In the genomic region with DNA sequence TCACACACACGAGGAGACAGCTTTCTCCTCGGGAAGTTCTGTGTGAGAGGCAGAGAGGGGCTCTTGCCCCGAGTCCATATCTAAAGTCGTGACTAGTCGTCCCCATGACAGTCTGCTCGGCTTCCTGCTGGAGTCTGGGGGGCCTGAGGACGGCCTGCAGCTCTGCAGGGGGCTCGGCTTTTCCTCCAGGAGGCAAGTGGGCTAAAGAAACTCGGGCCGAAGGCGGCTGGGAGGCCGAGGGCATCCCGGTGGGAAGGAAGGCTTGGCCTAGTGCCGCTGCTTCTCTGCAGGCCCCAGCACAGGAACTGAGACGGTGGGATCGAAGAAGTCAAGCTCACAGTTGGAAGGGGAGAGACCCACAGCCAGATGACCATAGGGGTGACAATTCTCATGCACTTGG, we compare ENCODE assay signal across 20 cellular contexts. TPM values are rescaled to one million over a fixed set of nuclear protein-coding genes. Genes with fewer than 3 reads are reported as not detected.
A peak's percentile ranks its signal among the peaks of the same experiment; 100 is the strongest.
DNase-seq lines count a peak whose midpoint lies in the region; ATAC-seq, FAIRE-seq and TF ChIP-seq lines count a peak whose summit lies in the region.
"Had no signal": no experiment of that assay in that cellular context is flagged by ENCODE, and none has a peak within 500 bp of the region (broad histone marks: within the 10 kb centered on the region; RNA-seq: fewer than 3 reads in every experiment).

No MANE protein-coding gene starts in this region.

- TF ChIP-seq POLR2A in H1 (IDR thresholded peaks at IDR 0.05; ENCODE audit: control extremely low read depth in 1 of 2, low read depth in 2 of 2, low read length in 2 of 2), result no peak

- H3K4me2 ChIP-seq in H1 (ENCODE audit: insufficient read depth in 1 of 2, low read depth in 2 of 2, low read length in 2 of 2), result no peak overlapping the region
- H3K4me2 ChIP-seq in neural progenitor cell, result no peak overlapping the region
- H3K4me2 ChIP-seq: PC-9 had no signal

- peaks cover 0 to 6% (median 2%) of the 10 kb centered on the region in 4 experiments; a peak in 3 of 7 replicates for H3K4me1 ChIP-seq in H1 (replicated peaks in 1 of 4; ENCODE audit: control insufficient read depth in 3 of 4, insufficient read depth in 4 of 4, low read length in 3 of 4)
- H3K4me1 ChIP-seq in neural progenitor cell, result peaks cover 3% of the 10 kb centered on the region
- peaks cover 26% of the 10 kb centered on the region for H3K4me1 ChIP-seq in thymus (ENCODE audit: control insufficient read depth, insufficient read depth, low read length)

- no peak overlapping the region for H4K5ac ChIP-seq in H1 (ENCODE audit: insufficient read length, low read depth, low read length)

- no peak for FAIRE-seq in H1 (lab: Jason Lieb, UNC)
- FAIRE-seq: A204.1, GM12892 had no signal

- H3K36me3 Mint-ChIP-seq in activated naive CD8-positive, alpha-beta T cell treated with anti-CD3 and anti-CD28 coated beads, Interleukin-2, amount 10 ng/mL, durations not matched to agents 7 days and 5 days, result no peaks in the 10 kb centered on the region
- no peaks in the 10 kb centered on the region for H3K36me3 Mint-ChIP-seq in activated naive CD8-positive, alpha-beta T cell treated with anti-CD3 and anti-CD28 coated beads for 36 hours
- no peaks in the 10 kb centered on the region for H3K36me3 Mint-ChIP-seq in neural progenitor cell

- no peak overlapping the region for H2BK20ac ChIP-seq in H1 (ENCODE audit: low read length)

- H2BK5ac ChIP-seq in H1 (ENCODE audit: low read depth, low read length), result no peak overlapping the region

- no peak for TF ChIP-seq EP300 in H1 (IDR thresholded peaks at IDR 0.05; ENCODE audit: borderline replicate concordance in 1 of 2, low read depth in 2 of 2, low read length in 2 of 2)

- H3K4me3 ChIP-seq in H1 (ENCODE audit: extremely low read depth in 1 of 4, insufficient read depth in 2 of 4, low read depth in 3 of 4, low read length in 4 of 4) (no peak overlapping the region), neural progenitor cell (no peak overlapping the region), thymus (ENCODE audit: low read length) (no peak overlapping the region)
- H3K4me3 ChIP-seq: MG63, PC-9 had no signal

- no peak overlapping the region for H2AK5ac ChIP-seq in H1 (ENCODE audit: low read depth, low read length)

- H3K79me2 ChIP-seq in H1 (ENCODE audit: control insufficient read depth in 1 of 2, insufficient read depth in 2 of 2, low read length in 2 of 2), result no peaks in the 10 kb centered on the region
- no peaks in the 10 kb centered on the region for H3K79me2 ChIP-seq in neural progenitor cell (ENCODE audit: low read depth)

- H2BK15ac ChIP-seq in H1 (ENCODE audit: low read length), result no peak overlapping the region

- H3K14ac ChIP-seq in H1 (ENCODE audit: insufficient read length), result no peak overlapping the region

- CTCF ChIA-PET in H1 (lab: Charles Lee; ENCODE audit: partially characterized antibody), result interaction anchor here (0.6 to 2.2 kb wide), 7 partner anchors 8 to 508 kb away, joined by 3 to 6 read pairs (median 3); partner anchors contain the start of gene MELTF

- no peaks in the 10 kb centered on the region for H3K9me3 ChIP-seq in H1 (ENCODE audit: insufficient read depth in 2 of 2, low read depth in 1 of 2, low read length in 1 of 2)
- H3K9me3 ChIP-seq in neural progenitor cell (ENCODE audit: low read depth), result no peaks in the 10 kb centered on the region
- no peaks in the 10 kb centered on the region for H3K9me3 ChIP-seq in thymus (ENCODE audit: control insufficient read depth)

- H2BK12ac ChIP-seq in H1 (ENCODE audit: low read depth, low read length), result peak overlapping the region; percentile 31; the same call in 1 of the 2 replicates

- H3K4me3 Mint-ChIP-seq in activated naive CD8-positive, alpha-beta T cell treated with anti-CD3 and anti-CD28 coated beads, Interleukin-2, amount 10 ng/mL, durations not matched to agents 7 days and 5 days, result no peak overlapping the region
- no peak overlapping the region for H3K4me3 Mint-ChIP-seq in activated naive CD8-positive, alpha-beta T cell treated with anti-CD3 and anti-CD28 coated beads for 36 hours
- H3K4me3 Mint-ChIP-seq in neural progenitor cell, result no peak overlapping the region
- H3K4me3 Mint-ChIP-seq: CD4-positive, alpha-beta T cell had no signal

- no peak overlapping the region for H2AFZ ChIP-seq in H1 (ENCODE audit: low read length)
- peak overlapping the region; percentile 84 for H2AFZ ChIP-seq in neural progenitor cell (replicated peaks)
- H2AFZ ChIP-seq: PC-9 had no signal

- peaks cover 5% of the 10 kb centered on the region; the same call in 1 of the 2 replicates for H3K23me2 ChIP-seq in H1 (ENCODE audit: low read depth, low read length)

- no peaks in the 10 kb centered on the region for H3K27me3 Mint-ChIP-seq in activated naive CD8-positive, alpha-beta T cell treated with anti-CD3 and anti-CD28 coated beads, Interleukin-2, amount 10 ng/mL, durations not matched to agents 7 days and 5 days
- H3K27me3 Mint-ChIP-seq in activated naive CD8-positive, alpha-beta T cell treated with anti-CD3 and anti-CD28 coated beads for 36 hours, result no peaks in the 10 kb centered on the region
- H3K27me3 Mint-ChIP-seq in neural progenitor cell (ENCODE audit: insufficient read depth, low read depth), result peaks cover 3% of the 10 kb centered on the region
- H3K27me3 Mint-ChIP-seq: CD4-positive, alpha-beta T cell had no signal

- H3K36me3 ChIP-seq in H1 (ENCODE audit: control insufficient read depth in 2 of 4, insufficient read depth in 4 of 4, low read length in 3 of 4) (no peaks in the 10 kb centered on the region), neural progenitor cell (no peaks in the 10 kb centered on the region), thymus (ENCODE audit: control insufficient read depth, insufficient read depth) (no peaks in the 10 kb centered on the region)
- H3K36me3 ChIP-seq: MG63 had no signal

- no peak overlapping the region; a peak in 1 of 7 replicates for H3K9ac ChIP-seq in H1 (replicated peaks in 1 of 4; ENCODE audit: extremely low read depth in 1 of 4, low read depth in 3 of 4, low read length in 3 of 4)
- H3K9ac ChIP-seq in neural progenitor cell, result no peak overlapping the region

- H4K8ac ChIP-seq in H1 (ENCODE audit: extremely low read depth, insufficient read depth, low read length), result no peak overlapping the region

- no peak overlapping the region for H4K91ac ChIP-seq in H1 (replicated peaks; ENCODE audit: insufficient read length, low read length)

- no peak for TF ChIP-seq CTCF in H1 (IDR thresholded peaks at IDR 0.05; ENCODE audit: control extremely low read depth in 1 of 3, insufficient read depth in 1 of 3, low read depth in 1 of 3, low read length in 3 of 3)
- no peak for TF ChIP-seq CTCF in neural progenitor cell (IDR thresholded peaks at IDR 0.05)

- no peak overlapping the region for H3K4ac ChIP-seq in H1 (replicated peaks; ENCODE audit: insufficient read length, low read depth, low read length)

- H3K27me3 ChIP-seq in H1 (replicated peaks in 1 of 4; ENCODE audit: control insufficient read depth in 3 of 4, extremely low read depth in 1 of 4, insufficient read depth in 3 of 4, low read length in 3 of 4) (no peaks in the 10 kb centered on the region), neural progenitor cell (no peaks in the 10 kb centered on the region), thymus (ENCODE audit: control insufficient read depth, insufficient read depth) (no peaks in the 10 kb centered on the region)
- H3K27me3 ChIP-seq: MG63 had no signal

- no peaks in the 10 kb centered on the region for H3K79me1 ChIP-seq in H1 (ENCODE audit: low read depth, low read length)

- H3K18ac ChIP-seq in H1 (ENCODE audit: extremely low read depth, low read length), result no peak overlapping the region

- TF ChIP-seq RAD21 in H1 (IDR thresholded peaks at IDR 0.05 in 1 of 2, conservative IDR thresholded peaks at IDR 0.05 in 1 of 2; ENCODE audit: low read depth in 2 of 2, low read length in 2 of 2), result no peak

- H3K23ac ChIP-seq in H1 (ENCODE audit: insufficient read length), result no peak overlapping the region

- DNase-seq in activated naive CD8-positive, alpha-beta T cell treated with anti-CD3 and anti-CD28 coated beads, Interleukin-2, amount 10 ng/mL, durations not matched to agents 7 days and 5 days, result peak; percentile 15
- no peak for DNase-seq in activated naive CD8-positive, alpha-beta T cell treated with anti-CD3 and anti-CD28 coated beads for 36 hours
- DNase-seq in H1 (ENCODE audit: low read depth in 1 of 2, low spot score in 2 of 2) (peak in 1 of 2 experiments; percentile 46), neural progenitor cell (ENCODE audit: low spot score) (no peak), NCI-H526 (lab: John Stamatoyannopoulos, UW) (no peak), AG20443 (ENCODE audit: low spot score) (no peak), MV-4-11 (lab: John Stamatoyannopoulos, UW) (no peak)
- DNase-seq: CD4-positive, alpha-beta T cell; DND-41; GDM1; MG63; NCI-H1105; NCI-H187; NCI-H446; NCI-H748 treated with DMSO at 0.1 percent for 48 hours; PC-9 had no signal

- ATAC-seq in activated naive CD8-positive, alpha-beta T cell treated with anti-CD3 and anti-CD28 coated beads, Interleukin-2, amount 10 ng/mL, durations not matched to agents 7 days and 5 days (ENCODE audit: low read depth), result no peak
- ATAC-seq: Right ventricle myocardium inferior had no signal

- H3K27ac Mint-ChIP-seq in activated naive CD8-positive, alpha-beta T cell treated with anti-CD3 and anti-CD28 coated beads, Interleukin-2, amount 10 ng/mL, durations not matched to agents 7 days and 5 days, result no peak overlapping the region
- H3K27ac Mint-ChIP-seq in activated naive CD8-positive, alpha-beta T cell treated with anti-CD3 and anti-CD28 coated beads for 36 hours, result no peak overlapping the region
- H3K27ac Mint-ChIP-seq in neural progenitor cell, result no peak overlapping the region
- H3K27ac Mint-ChIP-seq: CD4-positive, alpha-beta T cell had no signal

- no peaks in the 10 kb centered on the region for H3F3A ChIP-seq in neural progenitor cell (ENCODE audit: low read depth)

- no peak overlapping the region for H3K56ac ChIP-seq in H1 (replicated peaks; ENCODE audit: insufficient read length, low read depth, low read length)

- H2BK120ac ChIP-seq in H1 (replicated peaks; ENCODE audit: low read depth, low read length), result no peak overlapping the region

- H3K4me1 Mint-ChIP-seq in activated naive CD8-positive, alpha-beta T cell treated with anti-CD3 and anti-CD28 coated beads, Interleukin-2, amount 10 ng/mL, durations not matched to agents 7 days and 5 days, result no peaks in the 10 kb centered on the region
- no peaks in the 10 kb centered on the region for H3K4me1 Mint-ChIP-seq in activated naive CD8-positive, alpha-beta T cell treated with anti-CD3 and anti-CD28 coated beads for 36 hours
- H3K4me1 Mint-ChIP-seq in neural progenitor cell, result peaks cover 12% of the 10 kb centered on the region

- peaks cover 0 to 4% of the 10 kb centered on the region in 2 experiments for H4K20me1 ChIP-seq in H1 (replicated peaks in 1 of 2; ENCODE audit: control insufficient read depth in 1 of 2, insufficient read depth in 2 of 2, low read length in 2 of 2)
- H4K20me1 ChIP-seq in neural progenitor cell (ENCODE audit: low read depth), result no peaks in the 10 kb centered on the region

- H3K27ac ChIP-seq in H1 (ENCODE audit: low read depth, low read length) (no peak overlapping the region), neural progenitor cell (no peak overlapping the region), thymus (ENCODE audit: low read depth) (peak overlapping the region; percentile 34)
- H3K27ac ChIP-seq: PC-9 had no signal

- no peaks in the 10 kb centered on the region for H3K9me3 Mint-ChIP-seq in activated naive CD8-positive, alpha-beta T cell treated with anti-CD3 and anti-CD28 coated beads, Interleukin-2, amount 10 ng/mL, durations not matched to agents 7 days and 5 days
- H3K9me3 Mint-ChIP-seq in activated naive CD8-positive, alpha-beta T cell treated with anti-CD3 and anti-CD28 coated beads for 36 hours, result no peaks in the 10 kb centered on the region
- no peaks in the 10 kb centered on the region for H3K9me3 Mint-ChIP-seq in neural progenitor cell
- H3K9me3 Mint-ChIP-seq: CD4-positive, alpha-beta T cell had no signal

- POLR2A ChIA-PET in activated naive CD8-positive, alpha-beta T cell treated with anti-CD3 and anti-CD28 coated beads, Interleukin-2, amount 10 ng/mL, durations not matched to agents 7 days and 5 days (lab: Charles Lee), result no interaction called here
- POLR2A ChIA-PET in H1 (lab: Charles Lee; ENCODE audit: partially characterized antibody), result interaction anchor here (1.2 kb wide), 1 partner anchor 31 kb away, joined by 3 read pairs; no protein-coding TSS in a partner anchor

- WGBS in H1 (ENCODE audit: extremely low coverage in 1 of 2, insufficient coverage in 1 of 2, insufficient read length in 1 of 2, insufficient replicate concordance in 2 of 2, low coverage in 1 of 2, low lambda C conversion rate in 2 of 2, missing lambda C conversion rate in 1 of 2), 2 experiments, result 81% methylated on average over 16 of the region's 16 CpGs; no CpG with 5 or more reads in 1 of the 2 experiments
- 91% methylated on average over 16 of the region's 16 CpGs for WGBS in thymus

RNA-seq across cellular contexts. Expression of gene PIGZ, which starts 25.4 kb away (rescaled TPM):
- total RNA-seq in activated naive CD8-positive, alpha-beta T cell treated with anti-CD3 and anti-CD28 coated beads, Interleukin-2, amount 10 ng/mL, durations not matched to agents 7 days and 5 days, result 1 to 10 TPM; 1.4 TPM
- under 1 TPM; 0.27 to 0.38 TPM for total RNA-seq in activated naive CD8-positive, alpha-beta T cell treated with anti-CD3 and anti-CD28 coated beads for 36 hours
- total RNA-seq in H1 (2021; fragmentation: NEBNext Ultra II Directional; extraction: Animal tissue kit (Norgen Biotek cat#: 25700)), result not detected in 2 replicates
- polyA plus RNA-seq in H1 (2011; rRNA removed) (0.32 and 0.57 TPM in 2 replicates), thymus (3.4 TPM)
- polyA plus RNA-seq in H1 (2011; cell fraction: cytosol; rRNA removed), result 0.30 TPM
- polyA plus RNA-seq in H1 (2011; cell fraction: nucleus; rRNA removed), result 0.83 TPM
- polyA plus RNA-seq in H1 (2012, experiment 1 of 2), result 0.51 to 0.74 TPM (median 0.63 TPM) in 4 replicates
- 0.26 TPM for polyA plus RNA-seq in H1 (2012, experiment 2 of 2)
- polyA plus RNA-seq in H1 (2013, experiment 1 of 2), result 0.22 TPM
- 0.15 TPM for polyA plus RNA-seq in H1 (2013, experiment 2 of 2)
- 0.10 and 1.1 TPM in 2 replicates for polyA minus RNA-seq in H1 (2011; rRNA and poly(A)+ RNA removed)
- 0.37 TPM for polyA minus RNA-seq in H1 (2011; cell fraction: cytosol; rRNA and poly(A)+ RNA removed)
- polyA minus RNA-seq in H1 (2011; cell fraction: nucleus; rRNA and poly(A)+ RNA removed), result not detected
- total RNA-seq in neural progenitor cell (ENCODE audit: low replicate concordance), result 1.2 TPM in 1 of 2 replicates, not detected in the other

RNA-seq across cellular contexts. Expression of gene MELTF, which starts 35.6 kb away (rescaled TPM):
- 1 to 10 TPM; 5.4 to 5.6 TPM for total RNA-seq in activated naive CD8-positive, alpha-beta T cell treated with anti-CD3 and anti-CD28 coated beads, Interleukin-2, amount 10 ng/mL, durations not matched to agents 7 days and 5 days
- total RNA-seq in activated naive CD8-positive, alpha-beta T cell treated with anti-CD3 and anti-CD28 coated beads for 36 hours, result 1 to 10 TPM; 2.7 TPM
- 3.5 and 3.7 TPM in 2 replicates for total RNA-seq in H1 (2021; fragmentation: NEBNext Ultra II Directional; extraction: Animal tissue kit (Norgen Biotek cat#: 25700))
- polyA plus RNA-seq in H1 (2011; rRNA removed) (1.7 and 2.7 TPM in 2 replicates), thymus (3.2 TPM)
- polyA plus RNA-seq in H1 (2011; cell fraction: cytosol; rRNA removed), result 2.2 TPM
- polyA plus RNA-seq in H1 (2011; cell fraction: nucleus; rRNA removed), result 9.6 TPM
- polyA plus RNA-seq in H1 (2012, experiment 1 of 2), result 2.1 to 3.7 TPM (median 3.4 TPM) in 4 replicates
- polyA plus RNA-seq in H1 (2012, experiment 2 of 2), result 1.1 TPM
- 2.9 TPM for polyA plus RNA-seq in H1 (2013, experiment 1 of 2)
- polyA plus RNA-seq in H1 (2013, experiment 2 of 2), result 2.9 TPM
- polyA minus RNA-seq in H1 (2011; rRNA and poly(A)+ RNA removed), result 1.9 and 2.0 TPM in 2 replicates
- 1.5 TPM for polyA minus RNA-seq in H1 (2011; cell fraction: cytosol; rRNA and poly(A)+ RNA removed)
- polyA minus RNA-seq in H1 (2011; cell fraction: nucleus; rRNA and poly(A)+ RNA removed), result 7.0 TPM
- 0.28 and 4.2 TPM in 2 replicates for total RNA-seq in neural progenitor cell (ENCODE audit: low replicate concordance)

RNA-seq across cellular contexts. Expression of gene NCBP2, which starts 51.7 kb away (rescaled TPM):
- total RNA-seq in activated naive CD8-positive, alpha-beta T cell treated with anti-CD3 and anti-CD28 coated beads, Interleukin-2, amount 10 ng/mL, durations not matched to agents 7 days and 5 days, result 10 to 100 TPM; 53.0 to 55.8 TPM
- total RNA-seq in activated naive CD8-positive, alpha-beta T cell treated with anti-CD3 and anti-CD28 coated beads for 36 hours, result 100 to 1,000 TPM; 120 to 121 TPM
- 96.7 and 100 TPM in 2 replicates for total RNA-seq in H1 (2021; fragmentation: NEBNext Ultra II Directional; extraction: Animal tissue kit (Norgen Biotek cat#: 25700))
- polyA plus RNA-seq in H1 (2011; rRNA removed) (34.1 and 35.4 TPM in 2 replicates), thymus (77.5 TPM)
- 78.7 TPM for polyA plus RNA-seq in H1 (2011; cell fraction: cytosol; rRNA removed)
- polyA plus RNA-seq in H1 (2011; cell fraction: nucleus; rRNA removed), result 17.6 TPM
- polyA plus RNA-seq in H1 (2012, experiment 1 of 2), result 73.1 to 107 TPM (median 85.0 TPM) in 4 replicates
- polyA plus RNA-seq in H1 (2012, experiment 2 of 2), result 12.1 TPM
- polyA plus RNA-seq in H1 (2013, experiment 1 of 2), result 60.4 TPM
- 59.2 TPM for polyA plus RNA-seq in H1 (2013, experiment 2 of 2)
- 29.7 and 40.0 TPM in 2 replicates for polyA minus RNA-seq in H1 (2011; rRNA and poly(A)+ RNA removed)
- 23.6 TPM for polyA minus RNA-seq in H1 (2011; cell fraction: cytosol; rRNA and poly(A)+ RNA removed)
- polyA minus RNA-seq in H1 (2011; cell fraction: nucleus; rRNA and poly(A)+ RNA removed), result 23.0 TPM
- total RNA-seq in neural progenitor cell (ENCODE audit: low replicate concordance), result 68.4 and 80.8 TPM in 2 replicates
